8 cellular contexts compared by ENCODE assay signal in genomic region chr5:150411245-150411979, GRCh38. TPM values are rescaled to one million over a fixed set of nuclear protein-coding genes. Genes with fewer than 3 reads are reported as not detected.
DNase-seq lines count a peak whose midpoint lies in the region; ATAC-seq and TF ChIP-seq lines count a peak whose summit lies in the region.

No MANE protein-coding gene starts in this region.

- H2AK5ac ChIP-seq in trophoblast cell (ENCODE audit: low read length): no peak overlapping the region
- H2AK5ac ChIP-seq in neuronal stem cell (ENCODE audit: low read depth, low read length): no peak overlapping the region

- TF ChIP-seq CTCF in liver (IDR thresholded peaks at IDR 0.05; ENCODE audit: low read depth, low read length, missing input control): no peak

- H3K4ac ChIP-seq in trophoblast cell (ENCODE audit: low read depth, low read length): no peak overlapping the region
- H3K4ac ChIP-seq in neuronal stem cell (ENCODE audit: low read length): no peak overlapping the region

- no peaks in the 10 kb centered on the region for H3K9me3 Mint-ChIP-seq in activated naive CD4-positive, alpha-beta T cell treated with anti-CD3 and anti-CD28 coated beads, Interleukin-2, amount 50 U/mL, for 72 hours

- H3K36me3 Mint-ChIP-seq in activated naive CD4-positive, alpha-beta T cell treated with anti-CD3 and anti-CD28 coated beads, Interleukin-2, amount 50 U/mL, for 72 hours: peaks cover 6 to 13% of the 10 kb centered on the region in 2 donors

- no peak overlapping the region for H2BK5ac ChIP-seq in trophoblast cell (ENCODE audit: low read depth, low read length, poor library complexity)
- H2BK5ac ChIP-seq in neuronal stem cell (ENCODE audit: low read length): no peak overlapping the region

- no peaks in the 10 kb centered on the region for H3K79me2 ChIP-seq in trophoblast cell (ENCODE audit: control insufficient read depth, insufficient read depth, low read length, poor library complexity)

- DNase-seq in SK-N-MC (ENCODE audit: low read depth, low spot score): no peak
- peak in 1 of 2 donors; percentile 59 for DNase-seq in activated naive CD4-positive, alpha-beta T cell treated with anti-CD3 and anti-CD28 coated beads, Interleukin-2, amount 50 U/mL, for 72 hours (ENCODE audit: low spot score in 2 of 2)
- DNase-seq in stimulated activated CD8-positive, alpha-beta memory T cell treated with anti-CD3 and anti-CD28 coated beads, Interleukin-4, amount 100 ng/mL, for 24 hours (ENCODE audit: low read depth): peak; percentile 43
- DNase-seq in trophoblast cell: no peak
- DNase-seq in epidermal melanocyte (ENCODE audit: insufficient read length, low spot score): no peak
- no peak for DNase-seq in neuronal stem cell (ENCODE audit: low spot score)

- H3K4me1 ChIP-seq in liver (ENCODE audit: control insufficient read depth in 4 of 4, insufficient read depth in 4 of 4, low read length in 3 of 4): peaks cover 0 to 29% (median 15%) of the 10 kb centered on the region in 4 donors
- peaks cover 7 to 11% of the 10 kb centered on the region in 2 experiments for H3K4me1 ChIP-seq in trophoblast cell (ENCODE audit: control insufficient read depth in 1 of 2, insufficient read depth in 2 of 2, low read length in 2 of 2)
- H3K4me1 ChIP-seq in neuronal stem cell (ENCODE audit: control insufficient read depth in 2 of 2, insufficient read depth in 1 of 2, low read depth in 1 of 2, low read length in 2 of 2): peaks cover 9 to 12% of the 10 kb centered on the region in 2 donors

- TF ChIP-seq RAD21 in liver (IDR thresholded peaks at IDR 0.05): no peak

- H3K79me1 ChIP-seq in trophoblast cell (ENCODE audit: low read length) (peaks cover 3% of the 10 kb centered on the region), neuronal stem cell (ENCODE audit: low read depth, low read length) (peaks cover 2% of the 10 kb centered on the region)

- H2BK120ac ChIP-seq in trophoblast cell (ENCODE audit: insufficient read depth, low read length, poor library complexity) (no peak overlapping the region), neuronal stem cell (ENCODE audit: low read depth, low read length) (no peak overlapping the region)

- H3K23ac ChIP-seq in trophoblast cell (ENCODE audit: low read length) (no peak overlapping the region), neuronal stem cell (ENCODE audit: low read depth, low read length, poor library complexity) (no peak overlapping the region)

- H2BK15ac ChIP-seq in neuronal stem cell (ENCODE audit: low read length): no peak overlapping the region

- H3K4me2 ChIP-seq in trophoblast cell (ENCODE audit: low read length) (no peak overlapping the region), neuronal stem cell (ENCODE audit: insufficient read depth, low read length, poor library complexity, severe bottlenecking) (no peak overlapping the region)

- H3K4me3 ChIP-seq in SK-N-MC: no peak overlapping the region
- peak overlapping the region; percentile 20 to 51 (median 20) for H3K4me3 ChIP-seq in liver (ENCODE audit: low read depth in 1 of 3, low read length in 3 of 3)
- H3K4me3 ChIP-seq in trophoblast cell (ENCODE audit: low read depth, low read length): no peak overlapping the region
- H3K4me3 ChIP-seq in neuronal stem cell (ENCODE audit: low read length in 2 of 2): no peak overlapping the region

- H3K9ac ChIP-seq in SK-N-MC (ENCODE audit: insufficient read length) (no peak overlapping the region), liver (ENCODE audit: low read depth in 1 of 2, low read length in 2 of 2) (peak overlapping the region; percentile 39 to 75), trophoblast cell (ENCODE audit: low read length) (no peak overlapping the region), neuronal stem cell (ENCODE audit: low read depth, low read length, poor library complexity) (no peak overlapping the region)

- no peak overlapping the region for H3K14ac ChIP-seq in trophoblast cell (ENCODE audit: low read length)
- no peak overlapping the region for H3K14ac ChIP-seq in neuronal stem cell (ENCODE audit: low read length)

- H4K91ac ChIP-seq in trophoblast cell (ENCODE audit: low read depth, low read length): no peak overlapping the region
- H4K91ac ChIP-seq in neuronal stem cell (ENCODE audit: low read depth, low read length, poor library complexity): no peak overlapping the region

- H2AFZ ChIP-seq in trophoblast cell (ENCODE audit: insufficient read depth, low read length, poor library complexity): no peak overlapping the region
- no peak overlapping the region for H2AFZ ChIP-seq in neuronal stem cell (ENCODE audit: low read length)

- WGBS in liver: 76% methylated on average over 5 of the region's 5 CpGs
- no CpG with 5 or more reads among the region's 5 CpGs for WGBS in trophoblast cell (ENCODE audit: extremely low coverage, insufficient coverage, insufficient read length)
- no CpG with 5 or more reads among the region's 5 CpGs for WGBS in neuronal stem cell (ENCODE audit: extremely low coverage in 2 of 2, insufficient read length in 2 of 2, insufficient replicate concordance in 1 of 2), 2 donors

- H3K27me3 ChIP-seq in liver (ENCODE audit: control insufficient read depth in 4 of 4, insufficient read depth in 4 of 4, low read length in 3 of 4) (no peaks in the 10 kb centered on the region), trophoblast cell (ENCODE audit: insufficient read depth, low read length) (no peaks in the 10 kb centered on the region), neuronal stem cell (ENCODE audit: control insufficient read depth in 3 of 3, insufficient read depth in 3 of 3, low read depth in 1 of 3, low read length in 3 of 3) (no peaks in the 10 kb centered on the region)

- H3K18ac ChIP-seq in trophoblast cell (ENCODE audit: low read length) (no peak overlapping the region), neuronal stem cell (ENCODE audit: low read length) (no peak overlapping the region)

- no peak overlapping the region for H4K12ac ChIP-seq in trophoblast cell (ENCODE audit: low read depth, low read length)

- peak; percentile 15 for ATAC-seq in GM19351 (IDR thresholded peaks at IDR 0.05; ENCODE audit: unreplicated experiment)
- peak; percentile 10 to 25 for ATAC-seq in activated naive CD4-positive, alpha-beta T cell treated with anti-CD3 and anti-CD28 coated beads, Interleukin-2, amount 50 U/mL, for 72 hours

- H2BK12ac ChIP-seq in trophoblast cell (ENCODE audit: low read length): no peak overlapping the region
- H2BK12ac ChIP-seq in neuronal stem cell (ENCODE audit: low read length): no peak overlapping the region

- H4K8ac ChIP-seq in trophoblast cell (ENCODE audit: low read depth, low read length): no peak overlapping the region
- no peak overlapping the region for H4K8ac ChIP-seq in neuronal stem cell (ENCODE audit: low read depth, low read length)

- H3K27ac ChIP-seq in SK-N-MC (0 out of 2 replicates have a peak overlapping the region, but pooled peaks have one; percentile 43), liver (ENCODE audit: low read depth in 1 of 2, low read length in 2 of 2) (peak overlapping the region; percentile 67 to 88), trophoblast cell (ENCODE audit: low read depth, low read length) (no peak overlapping the region), neuronal stem cell (replicated peaks; ENCODE audit: low read length) (no peak overlapping the region)

- peak overlapping the region; percentile 94 to 98 for H3K27ac Mint-ChIP-seq in activated naive CD4-positive, alpha-beta T cell treated with anti-CD3 and anti-CD28 coated beads, Interleukin-2, amount 50 U/mL, for 72 hours

- no peaks in the 10 kb centered on the region for H3K9me3 ChIP-seq in SK-N-MC (ENCODE audit: low read depth, low read length)
- H3K9me3 ChIP-seq in liver (ENCODE audit: control insufficient read depth in 4 of 4, low read length in 3 of 4): no peaks in the 10 kb centered on the region
- H3K9me3 ChIP-seq in trophoblast cell (ENCODE audit: insufficient read depth, low read depth, low read length): no peaks in the 10 kb centered on the region
- no peaks in the 10 kb centered on the region for H3K9me3 ChIP-seq in neuronal stem cell (replicated peaks in 1 of 2; ENCODE audit: control insufficient read depth in 2 of 2, insufficient read depth in 1 of 2, low read depth in 1 of 2, low read length in 2 of 2)

- H3K36me3 ChIP-seq in SK-N-MC (ENCODE audit: insufficient read depth, low read length) (no peaks in the 10 kb centered on the region), liver (ENCODE audit: control insufficient read depth in 4 of 4, insufficient read depth in 3 of 4, low read depth in 1 of 4, low read length in 3 of 4) (peaks cover 0 to under 1% (median 0%) of the 10 kb centered on the region in 4 donors), trophoblast cell (ENCODE audit: control insufficient read depth in 1 of 2, insufficient read depth in 2 of 2, low read length in 2 of 2) (no peaks in the 10 kb centered on the region), neuronal stem cell (replicated peaks in 1 of 2; ENCODE audit: control insufficient read depth in 2 of 2, insufficient read depth in 2 of 2, low read length in 2 of 2) (no peaks in the 10 kb centered on the region)

TF ChIP-seq in liver, 16 proteins besides CTCF, POLR2A, EP300 and RAD21 (continues in another document):
- no peak for TF ChIP-seq GABPA (IDR thresholded peaks at IDR 0.05 in 1 of 2, conservative IDR thresholded peaks at IDR 0.05 in 1 of 2)
- TF ChIP-seq YY1 (IDR thresholded peaks at IDR 0.05): no peak
- no peak for TF ChIP-seq JUND (IDR thresholded peaks at IDR 0.05)
- no peak for TF ChIP-seq TAF1 (conservative IDR thresholded peaks at IDR 0.05)
- TF ChIP-seq NR2F2 (IDR thresholded peaks at IDR 0.05): no peak
- no peak for TF ChIP-seq SP1 (IDR thresholded peaks at IDR 0.05)
- TF ChIP-seq HNF4G (IDR thresholded peaks at IDR 0.05): no peak
- no peak for TF ChIP-seq HNF4A (conservative IDR thresholded peaks at IDR 0.05)
- TF ChIP-seq EGR1 (IDR thresholded peaks at IDR 0.05; ENCODE audit: low read depth in 2 of 2): no peak
- no peak for TF ChIP-seq FOXA2 (IDR thresholded peaks at IDR 0.05)

RNA-seq across cellular contexts. Expression of gene CD74, which starts 1.3 kb away (rescaled TPM):
- 100 to 1,000 TPM; 249 to 277 TPM for total RNA-seq in activated naive CD4-positive, alpha-beta T cell treated with anti-CD3 and anti-CD28 coated beads, Interleukin-2, amount 50 U/mL, for 72 hours
- 100 to 1,000 TPM; 176 to 214 TPM for total RNA-seq in liver
- 100 to 1,000 TPM; 299 to 327 TPM for polyA plus RNA-seq in liver
- polyA plus RNA-seq in trophoblast cell (2013): 50.4 and 50.6 TPM in 2 replicates
- 61.0 TPM for polyA plus RNA-seq in neuronal stem cell (2013, experiment 1 of 2)
- 61.3 TPM for polyA plus RNA-seq in neuronal stem cell (2013, experiment 2 of 2)

RNA-seq across cellular contexts. Expression of gene RPS14, which starts 38.1 kb away (rescaled TPM):
- 1,000 to 10,000 TPM; 2,876 to 3,412 TPM for total RNA-seq in activated naive CD4-positive, alpha-beta T cell treated with anti-CD3 and anti-CD28 coated beads, Interleukin-2, amount 50 U/mL, for 72 hours
- total RNA-seq in liver: 100 to 1,000 TPM; 822 to 948 TPM
- polyA plus RNA-seq in liver: 100 to 1,000 TPM; 609 to 956 TPM
- 2,982 and 3,060 TPM in 2 replicates for polyA plus RNA-seq in trophoblast cell (2013)
- polyA plus RNA-seq in neuronal stem cell (2013, experiment 1 of 2): 5,106 TPM
- 5,095 TPM for polyA plus RNA-seq in neuronal stem cell (2013, experiment 2 of 2)

RNA-seq across cellular contexts. Expression of gene TCOF1, which starts 53.9 kb away (rescaled TPM):
- 10 to 100 TPM; 91.9 to 94.4 TPM for total RNA-seq in activated naive CD4-positive, alpha-beta T cell treated with anti-CD3 and anti-CD28 coated beads, Interleukin-2, amount 50 U/mL, for 72 hours
- 1 to 10 TPM; 8.5 TPM for total RNA-seq in liver
- 1 to 10 TPM; 3.2 to 4.4 TPM for polyA plus RNA-seq in liver
- polyA plus RNA-seq in trophoblast cell (2013): 38.5 and 40.8 TPM in 2 replicates
- polyA plus RNA-seq in neuronal stem cell (2013, experiment 1 of 2): 32.1 TPM
- 32.7 TPM for polyA plus RNA-seq in neuronal stem cell (2013, experiment 2 of 2)

Comparison
In these comparisons a context has a peak if more than half of its experiments do, and no peak if none do; other contexts are left out.
1. H3K27ac ChIP-seq: peak in SK-N-MC (single experiment) and liver (2 of 2); none in trophoblast cell (single experiment) and neuronal stem cell (single experiment).
2. H3K4me3 ChIP-seq: peak in liver (3 of 3); none in SK-N-MC (single experiment), trophoblast cell (single experiment) and neuronal stem cell (0 of 2).
3. H3K9ac ChIP-seq: peak in liver (2 of 2); none in SK-N-MC (single experiment), trophoblast cell (single experiment) and neuronal stem cell (single experiment).
4. RNA of gene TCOF1, which starts 53.9 kb away (total RNA-seq): 91.9 to 94.4 TPM in activated naive CD4-positive, alpha-beta T cell treated with anti-CD3 and anti-CD28 coated beads, Interleukin-2, amount 50 U/mL, for 72 hours; 8.5 TPM in liver; every median in the first group is over 4 times any median in the second.